In the genomic region with DNA sequence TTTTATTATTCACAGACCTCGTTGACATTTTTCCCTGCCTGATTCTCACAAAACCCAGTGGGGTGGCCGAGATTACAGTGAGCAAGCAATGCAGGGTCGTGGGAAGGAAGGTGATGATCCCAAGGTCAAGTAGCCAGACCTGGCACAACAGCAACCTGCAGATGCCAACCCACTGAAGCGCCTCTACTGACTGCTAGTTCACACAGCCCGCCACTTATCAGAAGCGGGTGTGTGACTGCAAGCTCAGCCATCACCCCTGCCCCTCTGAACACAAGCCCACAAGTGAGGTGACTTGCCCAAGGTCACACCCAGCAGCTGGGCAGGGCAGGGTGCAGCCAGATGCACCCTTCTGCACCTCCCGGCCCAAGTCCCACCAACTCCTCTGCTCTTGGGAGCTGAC, we compare ENCODE assay signal across 1 cellular context.
TF ChIP-seq lines count a peak whose summit lies in the region.

No MANE protein-coding gene starts in this region.

TF ChIP-seq in A549, 52 proteins besides CTCF, POLR2A, EP300 and RAD21:
- TF ChIP-seq JUNB (IDR thresholded peaks at IDR 0.05) = no peak
- TF ChIP-seq, protein P1, sequence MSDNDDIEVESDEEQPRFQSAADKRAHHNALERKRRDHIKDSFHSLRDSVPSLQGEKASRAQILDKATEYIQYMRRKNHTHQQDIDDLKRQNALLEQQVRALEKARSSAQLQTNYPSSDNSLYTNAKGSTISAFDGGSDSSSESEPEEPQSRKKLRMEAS (IDR thresholded peaks at IDR 0.05) = no peak
- no peak for TF ChIP-seq EHMT2 (IDR thresholded peaks at IDR 0.05; ENCODE audit: low read depth)
- TF ChIP-seq SMC3 (IDR thresholded peaks at IDR 0.05) = no peak
- TF ChIP-seq CHD2 (IDR thresholded peaks at IDR 0.05; ENCODE audit: low read length, partially characterized antibody) = no peak
- no peak for TF ChIP-seq HEYL (CRISPR knock-in tag; IDR thresholded peaks at IDR 0.05)
- TF ChIP-seq ZNF302 (CRISPR knock-in tag; IDR thresholded peaks at IDR 0.05) = no peak
- no peak for TF ChIP-seq MAFK (IDR thresholded peaks at IDR 0.05; ENCODE audit: partially characterized antibody)
- no peak for TF ChIP-seq KDM1A (IDR thresholded peaks at IDR 0.05; ENCODE audit: low read depth)
- TF ChIP-seq NR3C1 (IDR thresholded peaks at IDR 0.05) = no peak
- TF ChIP-seq RARB (CRISPR knock-in tag; IDR thresholded peaks at IDR 0.05) = no peak
- TF ChIP-seq, protein P2, sequence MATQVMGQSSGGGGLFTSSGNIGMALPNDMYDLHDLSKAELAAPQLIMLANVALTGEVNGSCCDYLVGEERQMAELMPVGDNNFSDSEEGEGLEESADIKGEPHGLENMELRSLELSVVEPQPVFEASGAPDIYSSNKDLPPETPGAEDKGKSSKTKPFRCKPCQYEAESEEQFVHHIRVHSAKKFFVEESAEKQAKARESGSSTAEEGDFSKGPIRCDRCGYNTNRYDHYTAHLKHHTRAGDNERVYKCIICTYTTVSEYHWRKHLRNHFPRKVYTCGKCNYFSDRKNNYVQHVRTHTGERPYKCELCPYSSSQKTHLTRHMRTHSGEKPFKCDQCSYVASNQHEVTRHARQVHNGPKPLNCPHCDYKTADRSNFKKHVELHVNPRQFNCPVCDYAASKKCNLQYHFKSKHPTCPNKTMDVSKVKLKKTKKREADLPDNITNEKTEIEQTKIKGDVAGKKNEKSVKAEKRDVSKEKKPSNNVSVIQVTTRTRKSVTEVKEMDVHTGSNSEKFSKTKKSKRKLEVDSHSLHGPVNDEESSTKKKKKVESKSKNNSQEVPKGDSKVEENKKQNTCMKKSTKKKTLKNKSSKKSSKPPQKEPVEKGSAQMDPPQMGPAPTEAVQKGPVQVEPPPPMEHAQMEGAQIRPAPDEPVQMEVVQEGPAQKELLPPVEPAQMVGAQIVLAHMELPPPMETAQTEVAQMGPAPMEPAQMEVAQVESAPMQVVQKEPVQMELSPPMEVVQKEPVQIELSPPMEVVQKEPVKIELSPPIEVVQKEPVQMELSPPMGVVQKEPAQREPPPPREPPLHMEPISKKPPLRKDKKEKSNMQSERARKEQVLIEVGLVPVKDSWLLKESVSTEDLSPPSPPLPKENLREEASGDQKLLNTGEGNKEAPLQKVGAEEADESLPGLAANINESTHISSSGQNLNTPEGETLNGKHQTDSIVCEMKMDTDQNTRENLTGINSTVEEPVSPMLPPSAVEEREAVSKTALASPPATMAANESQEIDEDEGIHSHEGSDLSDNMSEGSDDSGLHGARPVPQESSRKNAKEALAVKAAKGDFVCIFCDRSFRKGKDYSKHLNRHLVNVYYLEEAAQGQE (IDR thresholded peaks at IDR 0.05) = no peak
- TF ChIP-seq EHF (CRISPR knock-in tag; IDR thresholded peaks at IDR 0.05) = no peak
- TF ChIP-seq, protein P3, sequence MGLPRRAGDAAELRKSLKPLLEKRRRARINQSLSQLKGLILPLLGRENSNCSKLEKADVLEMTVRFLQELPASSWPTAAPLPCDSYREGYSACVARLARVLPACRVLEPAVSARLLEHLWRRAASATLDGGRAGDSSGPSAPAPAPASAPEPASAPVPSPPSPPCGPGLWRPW (IDR thresholded peaks at IDR 0.05) = no peak
- no peak for TF ChIP-seq CHD4 (IDR thresholded peaks at IDR 0.05; ENCODE audit: borderline replicate concordance)
- no peak for TF ChIP-seq ZC3H11A (IDR thresholded peaks at IDR 0.05)
- TF ChIP-seq RFX5 (IDR thresholded peaks at IDR 0.05) = no peak
